8 cellular contexts compared by ENCODE assay signal in genomic region chr1:12434174-12434573, GRCh38.
DNase-seq lines count a peak whose midpoint lies in the region; ATAC-seq and TF ChIP-seq lines count a peak whose summit lies in the region.

No MANE protein-coding gene starts in this region.

- H3K4me1 Mint-ChIP-seq in activated CD4-positive, alpha-beta memory T cell treated with anti-CD3 and anti-CD28 coated beads, Interleukin-2, amount 10 ng/mL, durations not matched to agents 7 days and 5 days: peaks cover 63% of the 10 kb centered on the region

- H3K4me3 Mint-ChIP-seq in activated CD4-positive, alpha-beta memory T cell treated with anti-CD3 and anti-CD28 coated beads, Interleukin-2, amount 10 ng/mL, durations not matched to agents 7 days and 5 days: peak overlapping the region; percentile 42

- H3K9me3 ChIP-seq in BLaER1 (no peaks in the 10 kb centered on the region), psoas muscle (no peaks in the 10 kb centered on the region)

- H3K9ac ChIP-seq in BLaER1: peak overlapping the region; percentile 26; the same call in 1 of the 2 replicates

- H3K27ac Mint-ChIP-seq in activated CD4-positive, alpha-beta memory T cell treated with anti-CD3 and anti-CD28 coated beads, Interleukin-2, amount 10 ng/mL, durations not matched to agents 7 days and 5 days: peak overlapping the region; percentile 67

- DNase-seq in activated CD4-positive, alpha-beta memory T cell treated with anti-CD3 and anti-CD28 coated beads, Interleukin-2, amount 10 ng/mL, durations not matched to agents 7 days and 5 days: peak; percentile 81
- DNase-seq in epithelial cell of esophagus (ENCODE audit: low read depth) (peak; percentile 69), psoas muscle (no peak), SHP77 (lab: John Stamatoyannopoulos, UW) (no peak), NCI-H146 treated with DMSO at 0.1 percent for 48 hours (lab: John Stamatoyannopoulos, UW; ENCODE audit: unreplicated experiment) (no peak)

- peaks cover 2% of the 10 kb centered on the region for H3K27me3 Mint-ChIP-seq in activated CD4-positive, alpha-beta memory T cell treated with anti-CD3 and anti-CD28 coated beads, Interleukin-2, amount 10 ng/mL, durations not matched to agents 7 days and 5 days

- H3K4me2 ChIP-seq in BLaER1: peak overlapping the region; percentile 87

- peaks cover 35% of the 10 kb centered on the region for H3K36me3 Mint-ChIP-seq in activated CD4-positive, alpha-beta memory T cell treated with anti-CD3 and anti-CD28 coated beads, Interleukin-2, amount 10 ng/mL, durations not matched to agents 7 days and 5 days (ENCODE audit: low read depth)

- H3K9me3 Mint-ChIP-seq in activated CD4-positive, alpha-beta memory T cell treated with anti-CD3 and anti-CD28 coated beads, Interleukin-2, amount 10 ng/mL, durations not matched to agents 7 days and 5 days: peaks cover 6% of the 10 kb centered on the region

- H4K20me1 ChIP-seq in BLaER1: no peaks in the 10 kb centered on the region

- H3K27me3 ChIP-seq in BLaER1: no peaks in the 10 kb centered on the region
- no peaks in the 10 kb centered on the region for H3K27me3 ChIP-seq in psoas muscle (ENCODE audit: insufficient read depth in 3 of 3, low read length in 2 of 3)

- peak; percentile 31 for ATAC-seq in HG03571 (IDR thresholded peaks at IDR 0.05; ENCODE audit: unreplicated experiment)
- ATAC-seq in psoas muscle: peak; percentile 52 to 65 (median 56)
- ATAC-seq in GM19328 (IDR thresholded peaks at IDR 0.05; ENCODE audit: unreplicated experiment): no peak

- H3K4me3 ChIP-seq in BLaER1: no peak overlapping the region
- H3K4me3 ChIP-seq in epithelial cell of esophagus (ENCODE audit: low read length): no peak overlapping the region
- H3K4me3 ChIP-seq in psoas muscle: no peak overlapping the region

- CTCF ChIA-PET in activated CD4-positive, alpha-beta memory T cell treated with anti-CD3 and anti-CD28 coated beads, Interleukin-2, amount 10 ng/mL, durations not matched to agents 7 days and 5 days (lab: Charles Lee): interaction anchor here (1.0 to 1.6 kb wide), 3 partner anchors 15 to 44 kb away, joined by 3 to 4 read pairs (median 3); no protein-coding TSS in a partner anchor

- peaks cover 72% of the 10 kb centered on the region for H3K4me1 ChIP-seq in BLaER1
- H3K4me1 ChIP-seq in psoas muscle: peaks cover 33% of the 10 kb centered on the region

- peak overlapping the region; percentile 79 for H3K27ac ChIP-seq in BLaER1
- peak overlapping the region; percentile 58 for H3K27ac ChIP-seq in psoas muscle

- intact Hi-C loops in psoas muscle (cut with DNase I): no loop called here

- TF ChIP-seq CTCF in epithelial cell of esophagus (IDR thresholded peaks at IDR 0.05; ENCODE audit: insufficient read depth, low read depth, low read length, missing control alignments) (no peak), psoas muscle (IDR thresholded peaks at IDR 0.05) (no peak)

- WGBS in psoas muscle, 3 donors: 41 to 70% (median 56%) methylated on average over 5 of the region's 5 CpGs

- H3K36me3 ChIP-seq in BLaER1: peaks cover 24% of the 10 kb centered on the region; the same call in 1 of the 2 replicates
- H3K36me3 ChIP-seq in psoas muscle (ENCODE audit: insufficient read depth in 1 of 2, low read depth in 1 of 2): peaks cover 0 to 18% of the 10 kb centered on the region in 2 donors

- POLR2A ChIA-PET in activated CD4-positive, alpha-beta memory T cell treated with anti-CD3 and anti-CD28 coated beads, Interleukin-2, amount 10 ng/mL, durations not matched to agents 7 days and 5 days (lab: Charles Lee): interaction anchor here (0.7 to 4.9 kb wide), 18 partner anchors 8 to 525 kb away, joined by 3 to 30 read pairs (median 4); no protein-coding TSS in a partner anchor

Comparison
In these comparisons a context has a peak if more than half of its experiments do, and no peak if none do; other contexts are left out.
1. DNase-seq: peak in activated CD4-positive, alpha-beta memory T cell treated with anti-CD3 and anti-CD28 coated beads, Interleukin-2, amount 10 ng/mL, durations not matched to agents 7 days and 5 days (single experiment) and epithelial cell of esophagus (single experiment); none in psoas muscle (0 of 2), SHP77 (0 of 2) and NCI-H146 treated with DMSO at 0.1 percent for 48 hours (single experiment).